In genomic region chr18:35577045-35577848, GRCh38 we compare ENCODE assay signal across 10 cellular contexts. TPM values are rescaled to one million over a fixed set of nuclear protein-coding genes. Genes with fewer than 3 reads are reported as not detected.
DNase-seq lines count a peak whose midpoint lies in the region; ATAC-seq, FAIRE-seq and TF ChIP-seq lines count a peak whose summit lies in the region.
"Had no signal": no experiment of that assay in that cellular context is flagged by ENCODE, and none has a peak within 500 bp of the region (broad histone marks: within the 10 kb centered on the region; RNA-seq: fewer than 3 reads in every experiment).

No MANE protein-coding gene starts in this region.

- H3K4me3 Mint-ChIP-seq in activated T-helper 1 cell treated with anti-CD3 and anti-CD28 coated beads, Interleukin-12 subunit alpha, Interleukin-12 subunit beta, Interleukin-2, Interleukin-4 antibody, amounts not matched to agents 30 ng/mL and 10 ng/mL and 1 ng/mL, durations not matched to agents 14 hours and 24 hours and 36 hours, result no peak overlapping the region

- DNase-seq in GM12891 (ENCODE audit: insufficient read length, low spot score), result no peak
- peak in 1 of 2 donors; percentile 63 for DNase-seq in activated naive CD4-positive, alpha-beta T cell treated with anti-CD3 and anti-CD28 coated beads, Interleukin-2, amount 50 U/mL, for 72 hours (ENCODE audit: low spot score in 2 of 2)
- no peak for DNase-seq in activated T-helper 1 cell treated with anti-CD3 and anti-CD28 coated beads, Interleukin-12 subunit alpha, Interleukin-12 subunit beta, Interleukin-2, Interleukin-4 antibody, amounts not matched to agents 30 ng/mL and 10 ng/mL and 1 ng/mL, durations not matched to agents 14 hours and 24 hours and 36 hours (ENCODE audit: low spot score)
- DNase-seq in effector CD8-positive, alpha-beta T cell (lab: John Stamatoyannopoulos, UW), result no peak
- no peak for DNase-seq in sciatic nerve (ENCODE audit: low spot score)
- no peak for DNase-seq in pons (ENCODE audit: low spot score)
- DNase-seq: NCI-H524 treated with DMSO at 0.1 percent for 48 hours, WERI-Rb-1 had no signal

- peaks cover 3% of the 10 kb centered on the region for H3K27me3 Mint-ChIP-seq in activated T-helper 1 cell treated with anti-CD3 and anti-CD28 coated beads, Interleukin-12 subunit alpha, Interleukin-12 subunit beta, Interleukin-2, Interleukin-4 antibody, amounts not matched to agents 30 ng/mL and 10 ng/mL and 1 ng/mL, durations not matched to agents 14 hours and 24 hours and 36 hours (ENCODE audit: insufficient read depth)

- H3K36me3 Mint-ChIP-seq in activated naive CD4-positive, alpha-beta T cell treated with anti-CD3 and anti-CD28 coated beads, Interleukin-2, amount 50 U/mL, for 72 hours, result peaks cover 0 to 33% of the 10 kb centered on the region in 2 donors
- peaks cover 2% of the 10 kb centered on the region for H3K36me3 Mint-ChIP-seq in activated T-helper 1 cell treated with anti-CD3 and anti-CD28 coated beads, Interleukin-12 subunit alpha, Interleukin-12 subunit beta, Interleukin-2, Interleukin-4 antibody, amounts not matched to agents 30 ng/mL and 10 ng/mL and 1 ng/mL, durations not matched to agents 14 hours and 24 hours and 36 hours (ENCODE audit: low read depth)

- TF ChIP-seq POLR2A in GM12891 (IDR thresholded peaks at IDR 0.05; ENCODE audit: low read depth, low read length), result no peak

- FAIRE-seq in GM12891 (lab: Jason Lieb, UNC), result peak; percentile 86

- H3K9me3 Mint-ChIP-seq in activated naive CD4-positive, alpha-beta T cell treated with anti-CD3 and anti-CD28 coated beads, Interleukin-2, amount 50 U/mL, for 72 hours, result peaks cover 0 to 16% of the 10 kb centered on the region in 2 donors
- peaks cover 15% of the 10 kb centered on the region for H3K9me3 Mint-ChIP-seq in activated T-helper 1 cell treated with anti-CD3 and anti-CD28 coated beads, Interleukin-12 subunit alpha, Interleukin-12 subunit beta, Interleukin-2, Interleukin-4 antibody, amounts not matched to agents 30 ng/mL and 10 ng/mL and 1 ng/mL, durations not matched to agents 14 hours and 24 hours and 36 hours

- peaks cover 28% of the 10 kb centered on the region for H3K4me1 Mint-ChIP-seq in activated T-helper 1 cell treated with anti-CD3 and anti-CD28 coated beads, Interleukin-12 subunit alpha, Interleukin-12 subunit beta, Interleukin-2, Interleukin-4 antibody, amounts not matched to agents 30 ng/mL and 10 ng/mL and 1 ng/mL, durations not matched to agents 14 hours and 24 hours and 36 hours (ENCODE audit: low read depth)

- intact Hi-C loops in activated T-helper 1 cell treated with anti-CD3 and anti-CD28 coated beads, Interleukin-12 subunit alpha, Interleukin-12 subunit beta, Interleukin-2, Interleukin-4 antibody, amounts not matched to agents 30 ng/mL and 10 ng/mL and 1 ng/mL, durations not matched to agents 14 hours and 24 hours and 36 hours (cut with micrococcal nuclease), result loop anchor here (1.0 kb wide), 1 partner anchor 169 kb away; no protein-coding TSS in a partner anchor
- intact Hi-C loops in sciatic nerve (cut with DNase I), result no loop called here

- H3K27ac Mint-ChIP-seq in activated naive CD4-positive, alpha-beta T cell treated with anti-CD3 and anti-CD28 coated beads, Interleukin-2, amount 50 U/mL, for 72 hours, result no peak overlapping the region
- no peak overlapping the region for H3K27ac Mint-ChIP-seq in activated T-helper 1 cell treated with anti-CD3 and anti-CD28 coated beads, Interleukin-12 subunit alpha, Interleukin-12 subunit beta, Interleukin-2, Interleukin-4 antibody, amounts not matched to agents 30 ng/mL and 10 ng/mL and 1 ng/mL, durations not matched to agents 14 hours and 24 hours and 36 hours

- peak; percentile 64 for ATAC-seq in GM19452 (IDR thresholded peaks at IDR 0.05; ENCODE audit: unreplicated experiment)
- peak; percentile 68 for ATAC-seq in HG03066 (IDR thresholded peaks at IDR 0.05; ENCODE audit: low read depth, unreplicated experiment)
- peak; percentile 65 to 87 for ATAC-seq in activated naive CD4-positive, alpha-beta T cell treated with anti-CD3 and anti-CD28 coated beads, Interleukin-2, amount 50 U/mL, for 72 hours
- no peak for ATAC-seq in sciatic nerve

TF ChIP-seq in GM12891, 5 proteins besides CTCF, POLR2A, EP300 and RAD21:
- TF ChIP-seq SPI1 (IDR thresholded peaks at IDR 0.05; ENCODE audit: low read depth, low read length), result peak; percentile 81
- no peak for TF ChIP-seq POLR2AphosphoS5 (IDR thresholded peaks at IDR 0.05; ENCODE audit: low read depth, low read length)
- no peak for TF ChIP-seq PAX5 (IDR thresholded peaks at IDR 0.05; ENCODE audit: insufficient read depth, low read length, severe bottlenecking)
TF ChIP-seq in GM12891: peak in this region for 1.

RNA-seq across cellular contexts. Expression of gene GALNT1, which starts 4.3 kb away (rescaled TPM):
- polyA plus RNA-seq in GM12891 (2012; ENCODE audit: low read depth, missing spikeins), result 11.6 TPM
- total RNA-seq in activated naive CD4-positive, alpha-beta T cell treated with anti-CD3 and anti-CD28 coated beads, Interleukin-2, amount 50 U/mL, for 72 hours, result 10 to 100 TPM; 16.4 to 47.6 TPM
- 53.5 and 58.6 TPM in 2 replicates for total RNA-seq in activated T-helper 1 cell treated with anti-CD3 and anti-CD28 coated beads, Interleukin-12 subunit alpha, Interleukin-12 subunit beta, Interleukin-2, Interleukin-4 antibody, amounts not matched to agents 30 ng/mL and 10 ng/mL and 1 ng/mL, durations not matched to agents 14 hours and 24 hours and 36 hours
- total RNA-seq in sciatic nerve, result 64.9 TPM
